Comparison of ENCODE assay signal across 1 cellular context in genomic region chr7:157136372-157136771, GRCh38.
TF ChIP-seq lines count a peak whose summit lies in the region.

No MANE protein-coding gene starts in this region.

TF ChIP-seq in K562, 482 proteins besides CTCF, POLR2A, EP300 and RAD21 (continued from another document and continues in another):
- TF ChIP-seq FOXK2 (conservative IDR thresholded peaks at IDR 0.05 in 1 of 2, IDR thresholded peaks at IDR 0.05 in 1 of 2; ENCODE audit: low read depth in 2 of 2) = no peak
- no peak for TF ChIP-seq PTBP1 (IDR thresholded peaks at IDR 0.05; ENCODE audit: low read depth, low read length)
- no peak for TF ChIP-seq KDM4B (IDR thresholded peaks at IDR 0.05; ENCODE audit: borderline replicate concordance in 2 of 2, low read depth in 1 of 2)
- TF ChIP-seq ZFP1 (CRISPR knock-in tag; IDR thresholded peaks at IDR 0.05) = no peak
- no peak for TF ChIP-seq ZNF324 (CRISPR knock-in tag; IDR thresholded peaks at IDR 0.05)
- TF ChIP-seq SREBF1 (IDR thresholded peaks at IDR 0.05; ENCODE audit: borderline replicate concordance, low read depth, low read length) = no peak
- no peak for TF ChIP-seq ARID4B (CRISPR knock-in tag; IDR thresholded peaks at IDR 0.05)
- no peak for TF ChIP-seq MBD2 (IDR thresholded peaks at IDR 0.05; ENCODE audit: borderline replicate concordance, low read depth)
- no peak for TF ChIP-seq HDGF (IDR thresholded peaks at IDR 0.05)
- TF ChIP-seq CEBPB (tag; IDR thresholded peaks at IDR 0.05) = peak; percentile 74
- no peak for TF ChIP-seq CEBPZ (IDR thresholded peaks at IDR 0.05; ENCODE audit: borderline replicate concordance, low read depth, low read length)
- TF ChIP-seq BHLHE40 (IDR thresholded peaks at IDR 0.05; ENCODE audit: low read length) = no peak
- no peak for TF ChIP-seq SRSF1 (IDR thresholded peaks at IDR 0.05; ENCODE audit: low read depth, low read length)
- TF ChIP-seq EP400 (IDR thresholded peaks at IDR 0.05) = peak; percentile 33; the same call in 1 of the 2 replicates
- TF ChIP-seq ZNF121 (CRISPR knock-in tag; conservative IDR thresholded peaks at IDR 0.05) = no peak
- TF ChIP-seq BCLAF1 (IDR thresholded peaks at IDR 0.05; ENCODE audit: borderline replicate concordance in 1 of 2, control insufficient read depth in 1 of 2, low read depth in 2 of 2, low read length in 1 of 2) = no peak
- no peak for TF ChIP-seq MTA1 (IDR thresholded peaks at IDR 0.05; ENCODE audit: borderline replicate concordance)
- TF ChIP-seq FOSL1 (tag; conservative IDR thresholded peaks at IDR 0.05) = 0 out of 2 replicates have a peak, but pooled peaks have one; percentile 32
- TF ChIP-seq HNRNPUL1 (IDR thresholded peaks at IDR 0.05; ENCODE audit: low read length) = no peak
- TF ChIP-seq WHSC1 (IDR thresholded peaks at IDR 0.05; ENCODE audit: low read length) = no peak
- no peak for TF ChIP-seq ZNF239 (CRISPR knock-in tag; IDR thresholded peaks at IDR 0.05)
- TF ChIP-seq PML (IDR thresholded peaks at IDR 0.05; ENCODE audit: low read length) = no peak
- TF ChIP-seq SAFB (IDR thresholded peaks at IDR 0.05; ENCODE audit: borderline replicate concordance, low read depth, low read length) = no peak
- no peak for TF ChIP-seq THRA (IDR thresholded peaks at IDR 0.05)
- no peak for TF ChIP-seq ZNF644 (tag; IDR thresholded peaks at IDR 0.05; ENCODE audit: low read depth)
- no peak for TF ChIP-seq KDM5B (IDR thresholded peaks at IDR 0.05; ENCODE audit: insufficient replicate concordance, low read depth, low read length)
- TF ChIP-seq RBM22 (IDR thresholded peaks at IDR 0.05; ENCODE audit: low read depth, low read length, poor library complexity, severe bottlenecking) = no peak
- no peak for TF ChIP-seq CBFA2T3 (IDR thresholded peaks at IDR 0.05)
- no peak for TF ChIP-seq ZBTB2 (IDR thresholded peaks at IDR 0.05)
- TF ChIP-seq CBX1 (IDR thresholded peaks at IDR 0.05; ENCODE audit: low read depth) = no peak
- no peak for TF ChIP-seq ZC3H8 (IDR thresholded peaks at IDR 0.05)
- TF ChIP-seq PATZ1 (CRISPR knock-in tag; IDR thresholded peaks at IDR 0.05; ENCODE audit: borderline replicate concordance) = no peak
- peak; percentile 92 for TF ChIP-seq ZNF316 (IDR thresholded peaks at IDR 0.05)
- TF ChIP-seq ZHX1 (conservative IDR thresholded peaks at IDR 0.05; ENCODE audit: low read length) = no peak
- no peak for TF ChIP-seq XRCC4 (IDR thresholded peaks at IDR 0.05; ENCODE audit: extremely low read depth, insufficient read depth, insufficient read length)
- TF ChIP-seq ZNF184 (CRISPR knock-in tag; IDR thresholded peaks at IDR 0.05) = no peak
- TF ChIP-seq ARNT (IDR thresholded peaks at IDR 0.05) = 0 out of 4 replicates have a peak, but pooled peaks of 1 of the 2 experiments have one; percentile 51
- no peak; a peak in 1 of 4 replicates for TF ChIP-seq MNT (conservative IDR thresholded peaks at IDR 0.05)
- TF ChIP-seq MAZ (CRISPR knock-in tag; conservative IDR thresholded peaks at IDR 0.05 in 1 of 2, IDR thresholded peaks at IDR 0.05 in 1 of 2) = 0 out of 4 replicates have a peak, but pooled peaks of 1 of the 2 experiments have one; percentile 41
- peak; percentile 74 for TF ChIP-seq MAFK (IDR thresholded peaks at IDR 0.05; ENCODE audit: low read length)
- TF ChIP-seq RBM14 (IDR thresholded peaks at IDR 0.05; ENCODE audit: borderline replicate concordance, insufficient read depth, low read depth, low read length) = no peak
- TF ChIP-seq RFX5 (IDR thresholded peaks at IDR 0.05; ENCODE audit: low read depth, low read length) = no peak
